Comparison of ENCODE assay signal across 8 cellular contexts in genomic region chr9:127418037-127418471, GRCh38.
DNase-seq lines count a peak whose midpoint lies in the region; ATAC-seq and TF ChIP-seq lines count a peak whose summit lies in the region.

No MANE protein-coding gene starts in this region.

- no peak overlapping the region for H3K4me3 ChIP-seq in GM12875 (ENCODE audit: low read depth, low read length)

- no peaks in the 10 kb centered on the region for H3K36me3 Mint-ChIP-seq in activated naive CD4-positive, alpha-beta T cell treated with anti-CD3 and anti-CD28 coated beads, Interleukin-2, amount 10 ng/mL, durations not matched to agents 7 days and 5 days

- no peak overlapping the region for H3K4me3 Mint-ChIP-seq in activated naive CD4-positive, alpha-beta T cell treated with anti-CD3 and anti-CD28 coated beads, Interleukin-2, amount 10 ng/mL, durations not matched to agents 7 days and 5 days

- DNase-seq in NCI-H2171 (lab: John Stamatoyannopoulos, UW) (peak; percentile 21), left kidney (ENCODE audit: low read depth, low spot score) (peak; percentile 55)
- DNase-seq in activated naive CD4-positive, alpha-beta T cell treated with anti-CD3 and anti-CD28 coated beads, Interleukin-2, amount 10 ng/mL, durations not matched to agents 7 days and 5 days, result peak; percentile 70

- H3K27me3 Mint-ChIP-seq in activated naive CD4-positive, alpha-beta T cell treated with anti-CD3 and anti-CD28 coated beads, Interleukin-2, amount 10 ng/mL, durations not matched to agents 7 days and 5 days, result peaks cover 37% of the 10 kb centered on the region

- no peak overlapping the region for H3K27ac Mint-ChIP-seq in activated naive CD4-positive, alpha-beta T cell treated with anti-CD3 and anti-CD28 coated beads, Interleukin-2, amount 10 ng/mL, durations not matched to agents 7 days and 5 days

- no peaks in the 10 kb centered on the region for H3K9me3 Mint-ChIP-seq in activated naive CD4-positive, alpha-beta T cell treated with anti-CD3 and anti-CD28 coated beads, Interleukin-2, amount 10 ng/mL, durations not matched to agents 7 days and 5 days

- peak; percentile 44; the same call in 1 of the 2 replicates for TF ChIP-seq CTCF in GM12875 (IDR thresholded peaks at IDR 0.05; ENCODE audit: borderline replicate concordance, insufficient read depth, low read depth, low read length)

- no peak for ATAC-seq in GM21717 (IDR thresholded peaks at IDR 0.05; ENCODE audit: unreplicated experiment)
- no peak for ATAC-seq in HG03097 (IDR thresholded peaks at IDR 0.05; ENCODE audit: low FRiP score, unreplicated experiment)
- ATAC-seq in GM19023 (IDR thresholded peaks at IDR 0.05; ENCODE audit: unreplicated experiment), result no peak
- ATAC-seq in HG03457 (IDR thresholded peaks at IDR 0.05; ENCODE audit: unreplicated experiment), result no peak

- CTCF ChIA-PET in activated naive CD4-positive, alpha-beta T cell treated with anti-CD3 and anti-CD28 coated beads, Interleukin-2, amount 10 ng/mL, durations not matched to agents 7 days and 5 days (lab: Charles Lee), result interaction anchor here (0.8 to 1.7 kb wide), 4 partner anchors 25 to 203 kb away, joined by 3 to 4 read pairs (median 3); no protein-coding TSS in a partner anchor

- H3K4me1 Mint-ChIP-seq in activated naive CD4-positive, alpha-beta T cell treated with anti-CD3 and anti-CD28 coated beads, Interleukin-2, amount 10 ng/mL, durations not matched to agents 7 days and 5 days, result peaks cover 14% of the 10 kb centered on the region
